Comparison of ENCODE assay signal across 9 cellular contexts in the genomic region with DNA sequence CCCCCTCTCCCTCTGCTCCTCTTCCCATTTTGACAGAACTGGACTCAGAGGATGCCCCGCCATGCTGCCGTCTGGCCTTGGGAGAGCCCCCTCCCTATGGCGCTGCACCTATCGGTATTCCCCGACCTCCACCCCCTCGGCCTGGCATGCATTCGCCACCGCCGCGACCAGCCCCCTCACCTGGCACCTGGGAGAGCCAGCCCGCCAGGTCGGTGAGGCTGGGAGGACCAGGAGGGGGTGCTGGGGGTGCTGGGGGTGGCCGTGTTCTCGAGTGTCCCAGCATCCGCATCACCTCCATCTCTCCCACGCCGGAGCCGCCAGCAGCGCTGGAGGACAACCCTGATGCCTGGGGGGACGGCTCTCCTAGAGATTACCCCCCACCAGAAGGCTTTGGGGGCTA. TPM values are rescaled to one million over a fixed set of nuclear protein-coding genes. Genes with fewer than 3 reads are reported as not detected.
A peak's percentile ranks its signal among the peaks of the same experiment; 100 is the strongest.
DNase-seq lines count a peak whose midpoint lies in the region; ATAC-seq and TF ChIP-seq lines count a peak whose summit lies in the region.
"Had no signal": no experiment of that assay in that cellular context is flagged by ENCODE, and none has a peak within 500 bp of the region (broad histone marks: within the 10 kb centered on the region; RNA-seq: fewer than 3 reads in every experiment).

No MANE protein-coding gene starts in this region.

- POLR2A ChIA-PET in naive thymus-derived CD8-positive, alpha-beta T cell (lab: Charles Lee) = no interaction called here

- no peak for TF ChIP-seq EP300 in transverse colon (IDR thresholded peaks at IDR 0.05; ENCODE audit: low read depth)

- no peaks in the 10 kb centered on the region for H3K9me3 Mint-ChIP-seq in activated naive CD8-positive, alpha-beta T cell (ENCODE audit: low read depth)
- no peaks in the 10 kb centered on the region for H3K9me3 Mint-ChIP-seq in activated naive CD8-positive, alpha-beta T cell treated with anti-CD3 and anti-CD28 coated beads for 36 hours
- no peaks in the 10 kb centered on the region for H3K9me3 Mint-ChIP-seq in naive thymus-derived CD8-positive, alpha-beta T cell

- H3K4me1 ChIP-seq in transverse colon = peaks cover 6 to 41% (median 28%) of the 10 kb centered on the region in 4 donors

- in situ Hi-C loops in transverse colon (cut with MboI; ENCODE audit: low pct_ligation_motif_present in 1 of 4, low pct_unique_long_range_greater_than_20kb in 1 of 4, low sequenced_read_pairs in 3 of 4) = loop anchor here in 2 of 4 donors (10.0 kb wide), 1 partner anchor 65 kb away; no protein-coding TSS in a partner anchor

- no peak for DNase-seq in activated naive CD8-positive, alpha-beta T cell treated with anti-CD3 and anti-CD28 coated beads for 36 hours
- DNase-seq in choroid plexus epithelial cell (ENCODE audit: low read depth) (no peak), transverse colon (peak; percentile 12), T-helper 9 cell (no peak), dedifferentiated amniotic fluid mesenchymal stem cell (ENCODE audit: extremely low spot score) (no peak)
- DNase-seq in naive thymus-derived CD8-positive, alpha-beta T cell = no peak

- H3K4me1 Mint-ChIP-seq in activated naive CD8-positive, alpha-beta T cell (ENCODE audit: low read depth) = peaks cover 24% of the 10 kb centered on the region
- peaks cover 27% of the 10 kb centered on the region for H3K4me1 Mint-ChIP-seq in activated naive CD8-positive, alpha-beta T cell treated with anti-CD3 and anti-CD28 coated beads for 36 hours
- H3K4me1 Mint-ChIP-seq in naive thymus-derived CD8-positive, alpha-beta T cell = peaks cover 14 to 43% (median 26%) of the 10 kb centered on the region in 4 donors

- H3K27ac Mint-ChIP-seq in activated naive CD8-positive, alpha-beta T cell = no peak overlapping the region
- H3K27ac Mint-ChIP-seq in activated naive CD8-positive, alpha-beta T cell treated with anti-CD3 and anti-CD28 coated beads for 36 hours = no peak overlapping the region
- no peak overlapping the region for H3K27ac Mint-ChIP-seq in naive thymus-derived CD8-positive, alpha-beta T cell

- H3K4me3 ChIP-seq in choroid plexus epithelial cell (ENCODE audit: low read depth, low read length) = peak overlapping the region; percentile 84
- peak overlapping the region in 1 of 4 donors; percentile 68 for H3K4me3 ChIP-seq in transverse colon

- H3K36me3 ChIP-seq in transverse colon = peaks cover 0 to 4% (median 0%) of the 10 kb centered on the region in 4 donors

- H3K4me3 Mint-ChIP-seq in activated naive CD8-positive, alpha-beta T cell = peak overlapping the region; percentile 59
- no peak overlapping the region for H3K4me3 Mint-ChIP-seq in activated naive CD8-positive, alpha-beta T cell treated with anti-CD3 and anti-CD28 coated beads for 36 hours
- peak overlapping the region in 9 of 10 donors; percentile 37 to 76 (median 71) for H3K4me3 Mint-ChIP-seq in naive thymus-derived CD8-positive, alpha-beta T cell

- 84% methylated on average over 20 of the region's 20 CpGs; no CpG with 5 or more reads in 1 of the 2 donors for WGBS in transverse colon (ENCODE audit: low coverage in 1 of 2), 2 donors

- TF ChIP-seq POLR2A in transverse colon (IDR thresholded peaks at IDR 0.05) = no peak

- intact Hi-C loops in transverse colon (cut with DNase I; ENCODE audit: low total_unique reads) = loop anchor here (2.0 kb wide), 1 partner anchor 61 kb away; no protein-coding TSS in a partner anchor

- no peak for TF ChIP-seq CTCF in choroid plexus epithelial cell (conservative IDR thresholded peaks at IDR 0.05; ENCODE audit: low read depth, low read length)
- no peak for TF ChIP-seq CTCF in transverse colon (IDR thresholded peaks at IDR 0.05)

- no peak for ATAC-seq in naive thymus-derived CD8-positive, alpha-beta T cell
- ATAC-seq in HG03097 (IDR thresholded peaks at IDR 0.05; ENCODE audit: low FRiP score, unreplicated experiment) = no peak

- H3K27me3 ChIP-seq in transverse colon = peaks cover 16% of the 10 kb centered on the region

- peak overlapping the region; percentile 89 to 93 (median 90) for H3K27ac ChIP-seq in transverse colon
- H3K27ac ChIP-seq: RWPE1 had no signal

- H3K27me3 Mint-ChIP-seq in activated naive CD8-positive, alpha-beta T cell = peaks cover 22% of the 10 kb centered on the region
- H3K27me3 Mint-ChIP-seq in activated naive CD8-positive, alpha-beta T cell treated with anti-CD3 and anti-CD28 coated beads for 36 hours = peaks cover 40% of the 10 kb centered on the region
- H3K27me3 Mint-ChIP-seq in naive thymus-derived CD8-positive, alpha-beta T cell = peaks cover 24 to 46% (median 31%) of the 10 kb centered on the region in 5 donors

- H3K9me3 ChIP-seq in transverse colon = no peaks in the 10 kb centered on the region

- H3K36me3 Mint-ChIP-seq in activated naive CD8-positive, alpha-beta T cell = no peaks in the 10 kb centered on the region
- H3K36me3 Mint-ChIP-seq in activated naive CD8-positive, alpha-beta T cell treated with anti-CD3 and anti-CD28 coated beads for 36 hours = no peaks in the 10 kb centered on the region
- H3K36me3 Mint-ChIP-seq in naive thymus-derived CD8-positive, alpha-beta T cell = no peaks in the 10 kb centered on the region

RNA-seq across cellular contexts. Expression of gene NFATC4, which starts 1.5 kb away (rescaled TPM):
- total RNA-seq in activated naive CD8-positive, alpha-beta T cell treated with anti-CD3 and anti-CD28 coated beads for 36 hours = 1 to 10 TPM in 1 of 2 experiments, under 1 TPM in 1; 0.54 to 1.1 TPM
- total RNA-seq in naive thymus-derived CD8-positive, alpha-beta T cell = not detected
- polyA plus RNA-seq in naive thymus-derived CD8-positive, alpha-beta T cell = not detected
- total RNA-seq in transverse colon = 10 to 100 TPM; 13.4 to 58.0 (median 20.9) TPM

RNA-seq across cellular contexts. Expression of gene NYNRIN, which starts 29.3 kb away (rescaled TPM):
- under 1 TPM; 0.08 to 0.10 TPM for total RNA-seq in activated naive CD8-positive, alpha-beta T cell treated with anti-CD3 and anti-CD28 coated beads for 36 hours
- under 1 TPM; 0.29 to 0.36 TPM for total RNA-seq in naive thymus-derived CD8-positive, alpha-beta T cell
- under 1 TPM in 1 of 3 donors, not detected in 2; 0.13 TPM for polyA plus RNA-seq in naive thymus-derived CD8-positive, alpha-beta T cell
- total RNA-seq in transverse colon = 10 to 100 TPM in 1 of 4 donors, 1 to 10 TPM in 3; 2.6 to 11.4 (median 9.0) TPM

RNA-seq across cellular contexts. Expression of gene RIPK3, which starts 29.7 kb away (rescaled TPM):
- total RNA-seq in activated naive CD8-positive, alpha-beta T cell treated with anti-CD3 and anti-CD28 coated beads for 36 hours = 1 to 10 TPM; 5.4 to 6.3 TPM
- total RNA-seq in naive thymus-derived CD8-positive, alpha-beta T cell = 10 to 100 TPM; 32.9 to 35.8 TPM
- 10 to 100 TPM in 1 of 3 donors, 1 to 10 TPM in 2; 5.3 to 11.1 (median 5.6) TPM for polyA plus RNA-seq in naive thymus-derived CD8-positive, alpha-beta T cell
- 100 to 1,000 TPM in 1 of 4 donors, 10 to 100 TPM in 3; 19.3 to 156 (median 53.6) TPM for total RNA-seq in transverse colon

RNA-seq across cellular contexts. Expression of gene ADCY4, which starts 34.6 kb away (rescaled TPM):
- total RNA-seq in activated naive CD8-positive, alpha-beta T cell treated with anti-CD3 and anti-CD28 coated beads for 36 hours = 1 to 10 TPM in 1 of 2 experiments, under 1 TPM in 1; 0.70 to 1.0 TPM
- 1 to 10 TPM; 3.8 to 4.7 TPM for total RNA-seq in naive thymus-derived CD8-positive, alpha-beta T cell
- polyA plus RNA-seq in naive thymus-derived CD8-positive, alpha-beta T cell = under 1 TPM; 0.08 to 0.28 (median 0.24) TPM
- 10 to 100 TPM in 3 of 4 donors, 1 to 10 TPM in 1; 7.9 to 74.8 (median 21.3) TPM for total RNA-seq in transverse colon

RNA-seq across cellular contexts. Expression of gene LTB4R, which starts 58.2 kb away (rescaled TPM):
- total RNA-seq in activated naive CD8-positive, alpha-beta T cell treated with anti-CD3 and anti-CD28 coated beads for 36 hours = 10 to 100 TPM in 1 of 2 experiments, 1 to 10 TPM in 1; 9.3 to 10.3 TPM
- total RNA-seq in naive thymus-derived CD8-positive, alpha-beta T cell = 10 to 100 TPM in 1 of 2 experiments, 1 to 10 TPM in 1; 9.6 to 10.1 TPM
- 1 to 10 TPM; 3.4 to 5.9 (median 4.5) TPM for polyA plus RNA-seq in naive thymus-derived CD8-positive, alpha-beta T cell
- 1 to 10 TPM; 1.1 to 8.3 (median 6.2) TPM for total RNA-seq in transverse colon

Comparison
In these comparisons a context has a peak if more than half of its experiments do, and no peak if none do; other contexts are left out.
1. RNA of gene NFATC4, which starts 1.5 kb away (total RNA-seq): 13.4 to 58.0 TPM in transverse colon; 0.54 to 1.1 TPM in activated naive CD8-positive, alpha-beta T cell treated with anti-CD3 and anti-CD28 coated beads for 36 hours and not detected in naive thymus-derived CD8-positive, alpha-beta T cell; every median in the first group is over 4 times any median in the second.